In the genomic region with DNA sequence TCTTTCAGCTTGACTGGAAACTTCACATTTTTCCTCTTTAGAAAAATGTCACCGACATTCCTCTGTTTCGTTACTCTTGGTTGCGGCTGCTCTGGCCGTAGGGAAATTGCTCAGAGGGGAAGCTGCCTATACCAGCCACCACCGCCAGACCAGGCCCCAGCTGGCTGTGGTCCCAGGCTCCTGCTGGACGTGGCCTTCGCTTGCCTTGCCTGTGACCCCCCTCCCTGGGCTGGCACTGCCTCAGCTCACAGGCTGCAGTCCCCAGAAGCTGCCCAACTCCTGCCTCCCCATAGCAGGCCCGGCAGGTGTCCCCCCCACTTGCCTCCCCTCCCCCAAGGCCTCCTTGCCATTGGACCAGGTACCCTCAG, we compare ENCODE assay signal across 1 cellular context.
TF ChIP-seq lines count a peak whose summit lies in the region.

No MANE protein-coding gene starts in this region.

TF ChIP-seq in endothelial cell of umbilical vein, 7 proteins besides CTCF, POLR2A, EP300 and RAD21 (continued from another document):
- no peak for TF ChIP-seq JUN (IDR thresholded peaks at IDR 0.05; ENCODE audit: borderline replicate concordance, insufficient read depth, insufficient read length, low read depth)
